15 cellular contexts compared by ENCODE assay signal in the genomic region with DNA sequence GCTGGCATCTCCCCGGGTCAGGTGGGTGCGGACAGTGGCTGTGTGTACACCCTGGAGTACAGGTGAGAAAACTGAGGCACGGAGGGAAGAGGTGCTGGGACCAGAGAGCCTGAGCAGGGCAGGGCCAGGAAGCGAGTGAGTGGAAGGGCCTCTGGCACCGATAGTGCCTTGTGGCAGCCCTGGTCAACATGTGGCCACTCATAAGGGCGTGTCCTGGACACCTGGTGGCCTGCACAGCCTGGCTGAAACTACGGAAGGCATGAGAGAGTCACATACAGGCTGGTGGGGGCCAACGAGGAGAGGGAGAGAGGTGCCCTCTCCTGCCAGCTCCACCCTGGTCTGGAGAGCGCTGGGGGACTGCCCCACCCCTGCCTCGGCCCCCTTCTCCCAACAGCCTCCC. TPM values are rescaled to one million over a fixed set of nuclear protein-coding genes. Genes with fewer than 3 reads are reported as not detected.
A peak's percentile ranks its signal among the peaks of the same experiment; 100 is the strongest.
DNase-seq lines count a peak whose midpoint lies in the region; ATAC-seq and TF ChIP-seq lines count a peak whose summit lies in the region.
"Had no signal": no experiment of that assay in that cellular context is flagged by ENCODE, and none has a peak within 500 bp of the region (broad histone marks: within the 10 kb centered on the region; RNA-seq: fewer than 3 reads in every experiment).

No MANE protein-coding gene starts in this region.

- H3K27ac ChIP-seq in cardiac muscle cell (peak overlapping the region; percentile 81), thyroid gland (peak overlapping the region in 1 of 3 donors; percentile 14)
- H3K27ac ChIP-seq: prostate gland, VCaP had no signal

- no peak for TF ChIP-seq POLR2A in thyroid gland (IDR thresholded peaks at IDR 0.05)

- peaks cover 33% of the 10 kb centered on the region for H3K27me3 Mint-ChIP-seq in activated naive CD4-positive, alpha-beta T cell treated with anti-CD3 and anti-CD28 coated beads, Interleukin-2, amount 10 ng/mL, durations not matched to agents 7 days and 5 days
- peaks cover 3% of the 10 kb centered on the region for H3K27me3 Mint-ChIP-seq in HFFc6 (ENCODE audit: insufficient read depth)
- H3K27me3 Mint-ChIP-seq: effector memory CD8-positive, alpha-beta T cell had no signal

- WGBS in thyroid gland, 2 donors = 70 to 71% methylated on average over 5 to 10 of the region's 10 CpGs

- H3K27me3 ChIP-seq in cardiac muscle cell (no peaks in the 10 kb centered on the region), thyroid gland (no peaks in the 10 kb centered on the region)

- no peaks in the 10 kb centered on the region for H3K4me1 Mint-ChIP-seq in activated naive CD4-positive, alpha-beta T cell treated with anti-CD3 and anti-CD28 coated beads, Interleukin-2, amount 10 ng/mL, durations not matched to agents 7 days and 5 days
- H3K4me1 Mint-ChIP-seq in HFFc6 (ENCODE audit: low read depth) = peaks cover 6% of the 10 kb centered on the region; the same call in 1 of the 2 replicates

- no peak for DNase-seq in cardiac muscle cell (ENCODE audit: low read depth in 1 of 2, low spot score in 1 of 2)
- no peak for DNase-seq in Right ventricle myocardium superior
- DNase-seq in kidney tubule cell (ENCODE audit: low spot score) = peak; percentile 44
- peak; percentile 47 to 48 for DNase-seq in thyroid gland
- no peak for DNase-seq in activated naive CD4-positive, alpha-beta T cell treated with anti-CD3 and anti-CD28 coated beads, Interleukin-2, amount 10 ng/mL, durations not matched to agents 7 days and 5 days
- DNase-seq in HFFc6 = no peak
- DNase-seq: ACHN; activated naive CD4-positive, alpha-beta T cell treated with anti-CD3 and anti-CD28 coated beads for 36 hours; effector memory CD8-positive, alpha-beta T cell; GF-D8; midbrain; NCI-H1092; SK-N-SH had no signal

- H3K36me3 Mint-ChIP-seq in activated naive CD4-positive, alpha-beta T cell treated with anti-CD3 and anti-CD28 coated beads, Interleukin-2, amount 10 ng/mL, durations not matched to agents 7 days and 5 days = peaks cover 3% of the 10 kb centered on the region
- H3K36me3 Mint-ChIP-seq in HFFc6 (ENCODE audit: low read depth) = no peaks in the 10 kb centered on the region

- H3K4me3 ChIP-seq in cardiac muscle cell (no peak overlapping the region), thyroid gland (replicated peaks in 1 of 3) (no peak overlapping the region)
- H3K4me3 ChIP-seq: prostate gland had no signal

- H3K4me1 ChIP-seq in cardiac muscle cell (ENCODE audit: low read depth) = peaks cover 34% of the 10 kb centered on the region
- peaks cover 6 to 22% of the 10 kb centered on the region in 2 donors for H3K4me1 ChIP-seq in thyroid gland
- H3K4me1 ChIP-seq: prostate gland had no signal

- no peak overlapping the region for H3K4me3 Mint-ChIP-seq in activated naive CD4-positive, alpha-beta T cell treated with anti-CD3 and anti-CD28 coated beads, Interleukin-2, amount 10 ng/mL, durations not matched to agents 7 days and 5 days
- no peak overlapping the region for H3K4me3 Mint-ChIP-seq in HFFc6
- H3K4me3 Mint-ChIP-seq: activated naive CD4-positive, alpha-beta T cell treated with anti-CD3 and anti-CD28 coated beads for 36 hours; effector memory CD8-positive, alpha-beta T cell had no signal

- TF ChIP-seq CTCF in cardiac muscle cell (IDR thresholded peaks at IDR 0.05; ENCODE audit: low read depth, low read length) (no peak), thyroid gland (IDR thresholded peaks at IDR 0.05) (no peak), HFFc6 (IDR thresholded peaks at IDR 0.05) (no peak)

- intact Hi-C loops in Right ventricle myocardium superior (cut with DNase I) (loop anchor here (10.0 kb wide), 1 partner anchor 207 kb away; a partner anchor contains a TSS), thyroid gland (cut with DNase I) (loop anchor here (10.0 kb wide), 1 partner anchor 307 kb away; a partner anchor contains a TSS)

- no peak overlapping the region for H3K27ac Mint-ChIP-seq in activated naive CD4-positive, alpha-beta T cell treated with anti-CD3 and anti-CD28 coated beads, Interleukin-2, amount 10 ng/mL, durations not matched to agents 7 days and 5 days
- H3K27ac Mint-ChIP-seq in HFFc6 = no peak overlapping the region
- H3K27ac Mint-ChIP-seq: activated naive CD4-positive, alpha-beta T cell treated with anti-CD3 and anti-CD28 coated beads for 36 hours had no signal

- H3K9me3 ChIP-seq in cardiac muscle cell (ENCODE audit: low read depth) (no peaks in the 10 kb centered on the region), thyroid gland (no peaks in the 10 kb centered on the region)
- H3K9me3 ChIP-seq: prostate gland, SK-N-SH had no signal

- H3K36me3 ChIP-seq in cardiac muscle cell = peaks cover 15% of the 10 kb centered on the region
- H3K36me3 ChIP-seq in thyroid gland = peaks cover 14% of the 10 kb centered on the region in 2 donors

- H3K9me3 Mint-ChIP-seq in activated naive CD4-positive, alpha-beta T cell treated with anti-CD3 and anti-CD28 coated beads, Interleukin-2, amount 10 ng/mL, durations not matched to agents 7 days and 5 days = no peaks in the 10 kb centered on the region
- H3K9me3 Mint-ChIP-seq in HFFc6 = no peaks in the 10 kb centered on the region
- H3K9me3 Mint-ChIP-seq: activated naive CD4-positive, alpha-beta T cell treated with anti-CD3 and anti-CD28 coated beads for 36 hours; effector memory CD8-positive, alpha-beta T cell had no signal

- CTCF ChIA-PET in activated naive CD4-positive, alpha-beta T cell treated with anti-CD3 and anti-CD28 coated beads, Interleukin-2, amount 10 ng/mL, durations not matched to agents 7 days and 5 days (lab: Charles Lee) = interaction anchor here (2.1 kb wide), 1 partner anchor 12 kb away, joined by 5 read pairs; no protein-coding TSS in a partner anchor

- ATAC-seq in Right ventricle myocardium superior (ENCODE audit: poor library complexity) = no peak
- ATAC-seq: effector memory CD8-positive, alpha-beta T cell had no signal

RNA-seq across cellular contexts. Expression of a gene that starts 6.1 kb away (rescaled TPM):
- total RNA-seq in cardiac muscle cell (21.1 and 29.1 TPM in 2 replicates), Right ventricle myocardium superior (1.1 TPM), thyroid gland (1 to 10 TPM in 3 of 4 donors, under 1 TPM in 1; 0.73 to 3.2 (median 1.5) TPM)
- polyA plus RNA-seq in cardiac muscle cell = 22.1 and 30.6 TPM in 2 replicates
- 10 to 100 TPM in 1 of 6 experiments, 1 to 10 TPM in 5; 7.6 to 12.7 (median 8.6) TPM for total RNA-seq in HFFc6 (2021; fragmentation: NEBNext Ultra II Directional; extraction: Animal tissue kit (Norgen Biotek cat#: 25700))

RNA-seq across cellular contexts. Expression of a gene that starts 9.8 kb away (rescaled TPM):
- total RNA-seq in cardiac muscle cell (188 and 355 TPM in 2 replicates), Right ventricle myocardium superior (692 TPM), thyroid gland (100 to 1,000 TPM in 1 of 4 donors, 10 to 100 TPM in 3; 39.2 to 182 (median 83.0) TPM)
- polyA plus RNA-seq in cardiac muscle cell = 505 and 638 TPM in 2 replicates
- 100 to 1,000 TPM; 190 to 243 (median 217) TPM for total RNA-seq in HFFc6 (2021; fragmentation: NEBNext Ultra II Directional; extraction: Animal tissue kit (Norgen Biotek cat#: 25700))

RNA-seq across cellular contexts. Expression of a gene that starts 16.7 kb away (rescaled TPM):
- total RNA-seq in cardiac muscle cell (45.6 and 89.2 TPM in 2 replicates), Right ventricle myocardium superior (54.1 TPM), thyroid gland (10 to 100 TPM; 16.2 to 89.2 (median 17.9) TPM)
- polyA plus RNA-seq in cardiac muscle cell = 58.1 and 76.0 TPM in 2 replicates
- total RNA-seq in HFFc6 (2021; fragmentation: NEBNext Ultra II Directional; extraction: Animal tissue kit (Norgen Biotek cat#: 25700)) = 10 to 100 TPM; 58.4 to 73.3 (median 67.4) TPM

RNA-seq across cellular contexts. Expression of a gene that starts 26.2 kb away (rescaled TPM):
- 140 and 180 TPM in 2 replicates for total RNA-seq in cardiac muscle cell
- polyA plus RNA-seq in cardiac muscle cell = 122 and 154 TPM in 2 replicates
- 54.8 TPM for total RNA-seq in Right ventricle myocardium superior
- total RNA-seq in thyroid gland = 10 to 100 TPM; 60.2 to 83.4 (median 71.1) TPM
- total RNA-seq in HFFc6 (2021; fragmentation: NEBNext Ultra II Directional; extraction: Animal tissue kit (Norgen Biotek cat#: 25700)) = 10 to 100 TPM; 52.9 to 59.1 (median 56.7) TPM

RNA-seq across cellular contexts. Expression of a gene that starts 37.4 kb away (rescaled TPM):
- total RNA-seq in cardiac muscle cell (1,112 and 2,236 TPM in 2 replicates), Right ventricle myocardium superior (219 TPM), thyroid gland (1,000 to 10,000 TPM in 2 of 4 donors, 100 to 1,000 TPM in 2; 679 to 1,194 (median 893) TPM)
- polyA plus RNA-seq in cardiac muscle cell = 716 and 851 TPM in 2 replicates
- total RNA-seq in HFFc6 (2021; fragmentation: NEBNext Ultra II Directional; extraction: Animal tissue kit (Norgen Biotek cat#: 25700)) = 100 to 1,000 TPM; 160 to 243 (median 190) TPM

Comparison
In these comparisons a context has a peak if more than half of its experiments do, and no peak if none do; other contexts are left out.
1. DNase-seq: peak in kidney tubule cell (single experiment) and thyroid gland (2 of 2); none in cardiac muscle cell (0 of 2), Right ventricle myocardium superior (single experiment), activated naive CD4-positive, alpha-beta T cell treated with anti-CD3 and anti-CD28 coated beads, Interleukin-2, amount 10 ng/mL, durations not matched to agents 7 days and 5 days (single experiment) and HFFc6 (single experiment).